In the genomic region with DNA sequence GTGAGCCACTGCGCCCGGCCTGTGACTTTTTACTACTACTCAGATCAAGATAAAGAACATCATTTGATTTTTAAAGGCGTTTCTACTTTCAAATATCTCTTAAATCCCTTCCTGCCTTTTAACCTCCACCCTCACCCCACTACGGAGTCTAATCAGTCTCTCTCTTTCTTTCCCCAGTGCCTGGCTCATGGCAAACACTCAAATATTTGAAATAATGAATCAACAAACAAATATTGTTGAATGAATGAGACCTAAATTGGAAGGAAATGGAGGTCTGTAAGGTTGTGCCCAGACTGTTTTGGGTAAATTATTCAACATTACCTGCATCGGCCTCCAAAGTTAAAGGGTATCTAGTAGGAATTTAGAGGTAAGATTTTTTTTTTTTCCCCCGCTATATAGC, we compare ENCODE assay signal across 9 cellular contexts.
DNase-seq lines count a peak whose midpoint lies in the region; ATAC-seq and TF ChIP-seq lines count a peak whose summit lies in the region.
"Had no signal": no experiment of that assay in that cellular context is flagged by ENCODE, and none has a peak within 500 bp of the region (broad histone marks: within the 10 kb centered on the region; RNA-seq: fewer than 3 reads in every experiment).

No MANE protein-coding gene starts in this region.

- intact Hi-C loops in dendritic cell treated with granulocyte-macrophage colony-stimulating factor and Interleukin-4, amounts not matched to agents 40 ng/mL and 50 ng/mL, for 4 days (cut with micrococcal nuclease) = loop anchor here (10.0 kb wide), 2 partner anchors 352 to 592 kb away; a partner anchor contains a TSS

- H3K36me3 ChIP-seq in KMS-11 (ENCODE audit: insufficient read depth) (no peaks in the 10 kb centered on the region), parathyroid adenoma (ENCODE audit: control insufficient read depth, insufficient read depth, low read length) (no peaks in the 10 kb centered on the region)
- H3K36me3 ChIP-seq: ascending aorta had no signal

- no peak for ATAC-seq in GM18517 (IDR thresholded peaks at IDR 0.05; ENCODE audit: unreplicated experiment)

- H3K4me1 ChIP-seq in KMS-11 (ENCODE audit: low read depth, poor library complexity, severe bottlenecking) = peaks cover 37% of the 10 kb centered on the region
- H3K4me1 ChIP-seq in parathyroid adenoma = peaks cover 30% of the 10 kb centered on the region

- no peak overlapping the region for H3K9ac ChIP-seq in KMS-11
- no peak overlapping the region for H3K9ac ChIP-seq in parathyroid adenoma

- H3K9me3 Mint-ChIP-seq in dendritic cell treated with granulocyte-macrophage colony-stimulating factor and Interleukin-4, amounts not matched to agents 40 ng/mL and 50 ng/mL, for 4 days = no peaks in the 10 kb centered on the region

- H3K79me2 ChIP-seq in KMS-11 (ENCODE audit: insufficient read depth, low read depth) = no peaks in the 10 kb centered on the region
- H3K79me2 ChIP-seq in parathyroid adenoma = no peaks in the 10 kb centered on the region

- no peaks in the 10 kb centered on the region for H3K36me3 Mint-ChIP-seq in dendritic cell treated with granulocyte-macrophage colony-stimulating factor and Interleukin-4, amounts not matched to agents 40 ng/mL and 50 ng/mL, for 4 days (ENCODE audit: low read depth)

- H2AFZ ChIP-seq in KMS-11 (ENCODE audit: low read depth) (peak overlapping the region; percentile 93), parathyroid adenoma (peak overlapping the region; percentile 88)

- H3K4me3 ChIP-seq in KMS-11 (IDR thresholded peaks at IDR 0.05; ENCODE audit: insufficient read depth, low read depth, low read length) (no peak overlapping the region), parathyroid adenoma (ENCODE audit: low read depth, low read length) (no peak overlapping the region), foreskin fibroblast (ENCODE audit: low read depth in 1 of 2, low read length in 2 of 2) (no peak overlapping the region)

- no peaks in the 10 kb centered on the region for H3K9me3 ChIP-seq in parathyroid adenoma (ENCODE audit: control insufficient read depth, low read length)
- H3K9me3 ChIP-seq: ascending aorta had no signal

- H3K4me2 ChIP-seq in KMS-11 = peak overlapping the region; percentile 60
- peak overlapping the region; percentile 51 for H3K4me2 ChIP-seq in parathyroid adenoma (ENCODE audit: low read length)

- DNase-seq in DMS53 (lab: John Stamatoyannopoulos, UW) (peak; percentile 32), DMS53 treated with DMSO at 0.1 percent for 48 hours (lab: John Stamatoyannopoulos, UW; ENCODE audit: unreplicated experiment) (no peak), foreskin fibroblast (no peak)
- DNase-seq in central memory CD4-positive, alpha-beta T cell = no peak

- H3K27ac ChIP-seq in KMS-11 (no peak overlapping the region), parathyroid adenoma (no peak overlapping the region)

- peaks cover 56% of the 10 kb centered on the region for H3K4me1 Mint-ChIP-seq in dendritic cell treated with granulocyte-macrophage colony-stimulating factor and Interleukin-4, amounts not matched to agents 40 ng/mL and 50 ng/mL, for 4 days (ENCODE audit: low read depth)

- no peak overlapping the region for H3K4me3 Mint-ChIP-seq in dendritic cell treated with granulocyte-macrophage colony-stimulating factor and Interleukin-4, amounts not matched to agents 40 ng/mL and 50 ng/mL, for 4 days

- no peaks in the 10 kb centered on the region for H4K20me1 ChIP-seq in KMS-11 (ENCODE audit: insufficient read depth)

- H3K27me3 Mint-ChIP-seq in dendritic cell treated with granulocyte-macrophage colony-stimulating factor and Interleukin-4, amounts not matched to agents 40 ng/mL and 50 ng/mL, for 4 days = peaks cover 9% of the 10 kb centered on the region

- H3K27ac Mint-ChIP-seq in dendritic cell treated with granulocyte-macrophage colony-stimulating factor and Interleukin-4, amounts not matched to agents 40 ng/mL and 50 ng/mL, for 4 days = peak overlapping the region; percentile 96

- TF ChIP-seq CTCF in KMS-11 (conservative IDR thresholded peaks at IDR 0.05; ENCODE audit: low read depth, low read length) = no peak
- TF ChIP-seq CTCF in parathyroid adenoma (IDR thresholded peaks at IDR 0.05) = no peak
- TF ChIP-seq CTCF in foreskin fibroblast (IDR thresholded peaks at IDR 0.05; ENCODE audit: low read depth, low read length) = no peak

- H3K27me3 ChIP-seq in KMS-11 (ENCODE audit: insufficient read depth, low read depth) = no peaks in the 10 kb centered on the region
- H3K27me3 ChIP-seq in parathyroid adenoma (ENCODE audit: control insufficient read depth, insufficient read depth, low read length) = no peaks in the 10 kb centered on the region
- H3K27me3 ChIP-seq: ascending aorta had no signal
